14 cellular contexts compared by ENCODE assay signal in the genomic region with DNA sequence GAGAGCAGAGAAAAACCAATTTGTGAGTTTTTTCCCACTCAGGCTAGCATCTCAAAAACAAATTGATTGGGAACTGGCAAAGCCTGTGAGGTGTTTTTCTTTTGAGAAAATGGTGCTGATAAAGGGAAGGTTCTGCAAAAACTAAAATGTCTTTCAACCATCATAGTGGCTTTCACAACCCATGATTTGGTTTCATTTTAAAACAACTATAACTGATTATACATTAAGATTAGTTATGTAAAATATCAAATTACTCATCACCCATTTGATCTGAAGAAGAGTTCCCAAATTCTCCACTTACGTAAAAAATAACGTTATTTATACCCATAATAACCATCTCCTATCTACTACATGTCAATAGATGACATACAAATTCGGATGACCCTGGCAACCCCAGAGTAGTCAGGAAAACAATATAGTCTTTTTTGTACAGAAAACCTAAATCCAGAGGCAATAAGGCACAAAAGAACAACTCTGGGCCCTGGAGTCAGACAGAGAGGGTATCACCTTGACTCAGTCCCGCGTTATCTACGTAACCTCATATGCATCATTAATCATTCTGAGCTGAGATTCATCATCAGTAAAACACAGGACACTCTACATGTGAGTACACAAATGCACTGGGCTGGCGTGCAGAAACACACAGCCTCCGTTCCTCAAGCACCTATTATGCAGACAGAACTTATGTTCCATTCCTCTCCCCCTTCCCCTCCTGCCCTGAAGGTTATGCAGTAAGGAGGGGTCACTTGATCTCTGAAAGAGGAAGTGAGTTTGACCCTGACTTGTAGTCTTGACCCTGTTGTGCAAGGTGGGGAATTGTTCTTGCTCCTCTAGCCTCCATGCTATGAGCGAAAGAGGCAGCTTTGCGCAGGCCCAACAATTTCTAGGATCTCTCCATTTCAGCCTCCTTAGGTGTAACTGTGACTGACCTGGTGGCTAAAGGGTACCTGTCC.
"Had no signal": no experiment of that assay in that cellular context is flagged by ENCODE, and none has a peak within 500 bp of the region (broad histone marks: within the 10 kb centered on the region; RNA-seq: fewer than 3 reads in every experiment).

No MANE protein-coding gene starts in this region.

- H3K27ac ChIP-seq: epithelial cell of prostate, gastrocnemius medialis, left ventricle myocardium inferior, psoas muscle, right lobe of liver, spleen had no signal

- H3K9me3 Mint-ChIP-seq: activated naive CD4-positive, alpha-beta T cell treated with anti-CD3 and anti-CD28 coated beads for 36 hours; activated T-helper 1 cell treated with anti-CD3 and anti-CD28 coated beads, Interleukin-12 subunit alpha, Interleukin-12 subunit beta, Interleukin-2, Interleukin-4 antibody, amounts not matched to agents 30 ng/mL and 10 ng/mL and 1 ng/mL, durations not matched to agents 14 hours and 24 hours and 36 hours; central memory CD8-positive, alpha-beta T cell had no signal

- H3K9me3 ChIP-seq: gastrocnemius medialis, left ventricle myocardium inferior, psoas muscle, right lobe of liver, spleen had no signal

- ATAC-seq: gastrocnemius medialis, psoas muscle, SK-N-SH treated with all-trans-retinoic acid at 6 μM for 48 hours had no signal

- H3K27me3 ChIP-seq: gastrocnemius medialis, right lobe of liver had no signal

- H3K4me1 Mint-ChIP-seq: central memory CD8-positive, alpha-beta T cell had no signal

- H3K4me1 ChIP-seq: gastrocnemius medialis, left ventricle myocardium inferior, psoas muscle, right lobe of liver, spleen had no signal

- H3K27me3 Mint-ChIP-seq: central memory CD8-positive, alpha-beta T cell had no signal

- H3K4me3 Mint-ChIP-seq: activated naive CD4-positive, alpha-beta T cell treated with anti-CD3 and anti-CD28 coated beads for 36 hours; activated T-helper 1 cell treated with anti-CD3 and anti-CD28 coated beads, Interleukin-12 subunit alpha, Interleukin-12 subunit beta, Interleukin-2, Interleukin-4 antibody, amounts not matched to agents 30 ng/mL and 10 ng/mL and 1 ng/mL, durations not matched to agents 14 hours and 24 hours and 36 hours; central memory CD8-positive, alpha-beta T cell had no signal

- H3K36me3 ChIP-seq: gastrocnemius medialis, left ventricle myocardium inferior, right lobe of liver had no signal

- DNase-seq: activated CD4-positive, alpha-beta T cell treated with anti-CD3 and anti-CD28 coated beads for 4 hours; activated naive CD4-positive, alpha-beta T cell treated with anti-CD3 and anti-CD28 coated beads for 36 hours; effector memory CD4-positive, alpha-beta T cell; gastrocnemius medialis; left ventricle myocardium inferior; mesendoderm; psoas muscle; right lobe of liver; spleen; stimulated activated naive CD4-positive, alpha-beta T cell treated with Interleukin-2 at 50 U/mL for 16 hours had no signal

- H3K27ac Mint-ChIP-seq: activated naive CD4-positive, alpha-beta T cell treated with anti-CD3 and anti-CD28 coated beads for 36 hours; activated T-helper 1 cell treated with anti-CD3 and anti-CD28 coated beads, Interleukin-12 subunit alpha, Interleukin-12 subunit beta, Interleukin-2, Interleukin-4 antibody, amounts not matched to agents 30 ng/mL and 10 ng/mL and 1 ng/mL, durations not matched to agents 14 hours and 24 hours and 36 hours had no signal

- H3K4me3 ChIP-seq: gastrocnemius medialis, left ventricle myocardium inferior, psoas muscle, right lobe of liver, spleen had no signal
